10 cellular contexts compared by ENCODE assay signal in the genomic region with DNA sequence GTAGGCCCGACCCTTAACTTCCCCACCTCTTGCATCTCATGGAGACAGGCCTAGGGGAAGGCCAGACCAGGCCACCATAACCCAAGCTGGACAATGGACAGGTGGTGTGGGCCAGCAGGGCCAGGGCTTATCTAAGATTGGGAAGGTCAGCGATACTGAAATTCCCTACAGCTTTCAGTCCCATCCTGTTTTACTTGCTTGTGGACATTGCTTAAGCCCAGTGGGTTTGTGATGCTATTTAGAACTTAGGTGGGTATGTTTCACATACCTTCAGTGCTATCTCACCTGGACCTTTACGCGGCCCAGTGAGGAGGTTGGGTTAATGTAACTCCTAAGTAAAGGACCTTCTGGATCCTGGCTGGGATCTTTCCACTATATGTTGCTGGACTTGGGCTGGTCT. TPM values are rescaled to one million over a fixed set of nuclear protein-coding genes. Genes with fewer than 3 reads are reported as not detected.
DNase-seq lines count a peak whose midpoint lies in the region; ATAC-seq and TF ChIP-seq lines count a peak whose summit lies in the region.
"Had no signal": no experiment of that assay in that cellular context is flagged by ENCODE, and none has a peak within 500 bp of the region (broad histone marks: within the 10 kb centered on the region; RNA-seq: fewer than 3 reads in every experiment).

No MANE protein-coding gene starts in this region.

- peaks cover 0 to 20% (median 9%) of the 10 kb centered on the region in 4 donors for H3K4me1 ChIP-seq in right lobe of liver

- H3K4me3 Mint-ChIP-seq in activated naive CD4-positive, alpha-beta T cell treated with anti-CD3 and anti-CD28 coated beads, Interleukin-2, amount 10 ng/mL, durations not matched to agents 7 days and 5 days, result peak overlapping the region; percentile 89
- peak overlapping the region; percentile 94 for H3K4me3 Mint-ChIP-seq in type B pancreatic cell

- peaks cover 50% of the 10 kb centered on the region for H3K36me3 Mint-ChIP-seq in activated naive CD4-positive, alpha-beta T cell treated with anti-CD3 and anti-CD28 coated beads, Interleukin-2, amount 10 ng/mL, durations not matched to agents 7 days and 5 days
- peaks cover 8% of the 10 kb centered on the region for H3K36me3 Mint-ChIP-seq in type B pancreatic cell

- H3K36me3 ChIP-seq in right lobe of liver, result no peaks in the 10 kb centered on the region

- H3K9me3 Mint-ChIP-seq in activated naive CD4-positive, alpha-beta T cell treated with anti-CD3 and anti-CD28 coated beads, Interleukin-2, amount 10 ng/mL, durations not matched to agents 7 days and 5 days, result no peaks in the 10 kb centered on the region
- no peaks in the 10 kb centered on the region for H3K9me3 Mint-ChIP-seq in type B pancreatic cell

- H3K4me3 ChIP-seq in astrocyte of the spinal cord (ENCODE audit: low read depth, low read length) (peak overlapping the region; percentile 83), right lobe of liver (peak overlapping the region in 2 of 3 donors; percentile 56 to 57)

- in situ Hi-C loops in astrocyte of the spinal cord (cut with HindIII; ENCODE audit: low sequenced_read_pairs), result no loop called here

- TF ChIP-seq CTCF in astrocyte of the spinal cord (IDR thresholded peaks at IDR 0.05; ENCODE audit: low read depth, low read length) (no peak), right lobe of liver (IDR thresholded peaks at IDR 0.05) (no peak), type B pancreatic cell (conservative IDR thresholded peaks at IDR 0.05) (no peak)

- peaks cover 39% of the 10 kb centered on the region for H3K27me3 Mint-ChIP-seq in activated naive CD4-positive, alpha-beta T cell treated with anti-CD3 and anti-CD28 coated beads, Interleukin-2, amount 10 ng/mL, durations not matched to agents 7 days and 5 days
- no peaks in the 10 kb centered on the region for H3K27me3 Mint-ChIP-seq in type B pancreatic cell

- no peak overlapping the region for H3K27ac Mint-ChIP-seq in activated naive CD4-positive, alpha-beta T cell treated with anti-CD3 and anti-CD28 coated beads, Interleukin-2, amount 10 ng/mL, durations not matched to agents 7 days and 5 days
- H3K27ac Mint-ChIP-seq in type B pancreatic cell, result peak overlapping the region; percentile 88

- no peak for TF ChIP-seq POLR2A in right lobe of liver (IDR thresholded peaks at IDR 0.05)

- ATAC-seq in right lobe of liver, result no peak

- no peak for DNase-seq in activated naive CD4-positive, alpha-beta T cell treated with anti-CD3 and anti-CD28 coated beads, Interleukin-2, amount 10 ng/mL, durations not matched to agents 7 days and 5 days
- DNase-seq in activated naive CD4-positive, alpha-beta T cell treated with Interleukin-2 at 50 U/mL for 16 hours, result no peak
- DNase-seq in astrocyte of the spinal cord (ENCODE audit: low read depth, low spot score), result no peak
- no peak for DNase-seq in right lobe of liver
- DNase-seq in type B pancreatic cell (ENCODE audit: extremely low spot score, unreplicated experiment), result no peak
- DNase-seq in A172 (ENCODE audit: low spot score), result no peak
- DNase-seq in HK-2 (ENCODE audit: unreplicated experiment), result no peak
- no peak for DNase-seq in head of caudate nucleus
- DNase-seq: COR-L47 had no signal

- peaks cover 72% of the 10 kb centered on the region for H3K4me1 Mint-ChIP-seq in activated naive CD4-positive, alpha-beta T cell treated with anti-CD3 and anti-CD28 coated beads, Interleukin-2, amount 10 ng/mL, durations not matched to agents 7 days and 5 days
- H3K4me1 Mint-ChIP-seq in type B pancreatic cell (ENCODE audit: unreplicated experiment), result peaks cover 46% of the 10 kb centered on the region

- no peaks in the 10 kb centered on the region for H3K9me3 ChIP-seq in right lobe of liver

- CTCF ChIA-PET in activated naive CD4-positive, alpha-beta T cell treated with anti-CD3 and anti-CD28 coated beads, Interleukin-2, amount 10 ng/mL, durations not matched to agents 7 days and 5 days (lab: Charles Lee), result interaction anchor here (1.2 to 2.7 kb wide), 2 partner anchors 14 to 33 kb away, joined by 5 to 20 read pairs; partner anchors contain the start of gene FADS1

- 46% methylated on average over 2 of the region's 4 CpGs for WGBS in right lobe of liver (ENCODE audit: insufficient coverage, low coverage, low lambda C conversion rate, missing lambda C conversion rate)

- no peaks in the 10 kb centered on the region for H3K27me3 ChIP-seq in right lobe of liver
- H3K27me3 ChIP-seq: foreskin keratinocyte had no signal

- intact Hi-C loops in right lobe of liver (cut with DNase I), result no loop called here
- intact Hi-C loops in head of caudate nucleus (cut with DNase I), result no loop called here

- H3K27ac ChIP-seq in right lobe of liver, result peak overlapping the region in 1 of 3 donors; percentile 64

RNA-seq across cellular contexts. Expression of gene FADS2, which starts 1.7 kb away (rescaled TPM):
- 100 to 1,000 TPM in 4 of 6 experiments, 1 to 10 TPM in 2; 4.2 to 166 (median 110) TPM for total RNA-seq in right lobe of liver
- total RNA-seq in type B pancreatic cell (ENCODE audit: low replicate concordance), result 127 and 205 TPM in 2 replicates
- total RNA-seq in A172 (2014; rRNA removed; shearing (Covaris generic)), result 151 and 340 TPM in 2 replicates

RNA-seq across cellular contexts. Expression of gene FADS1, which starts 13.0 kb away (rescaled TPM):
- total RNA-seq in right lobe of liver (10 to 100 TPM; 18.3 to 87.6 (median 34.8) TPM), type B pancreatic cell (ENCODE audit: low replicate concordance) (34.2 and 90.0 TPM in 2 replicates)
- 55.3 and 84.2 TPM in 2 replicates for total RNA-seq in A172 (2014; rRNA removed; shearing (Covaris generic))

RNA-seq across cellular contexts. Expression of gene FEN1, which starts 37.1 kb away (rescaled TPM):
- 10 to 100 TPM in 2 of 6 experiments, 1 to 10 TPM in 4; 4.0 to 13.3 (median 5.4) TPM for total RNA-seq in right lobe of liver
- total RNA-seq in type B pancreatic cell (ENCODE audit: low replicate concordance), result 27.7 and 44.6 TPM in 2 replicates
- total RNA-seq in A172 (2014; rRNA removed; shearing (Covaris generic)), result 131 and 139 TPM in 2 replicates

RNA-seq across cellular contexts. Expression of gene TMEM258, which starts 37.4 kb away (rescaled TPM):
- total RNA-seq in right lobe of liver (10 to 100 TPM; 31.6 to 74.5 (median 55.3) TPM), type B pancreatic cell (ENCODE audit: low replicate concordance) (158 and 162 TPM in 2 replicates)
- total RNA-seq in A172 (2014; rRNA removed; shearing (Covaris generic)), result 78.1 and 115 TPM in 2 replicates
